9 cellular contexts compared by ENCODE assay signal in the genomic region with DNA sequence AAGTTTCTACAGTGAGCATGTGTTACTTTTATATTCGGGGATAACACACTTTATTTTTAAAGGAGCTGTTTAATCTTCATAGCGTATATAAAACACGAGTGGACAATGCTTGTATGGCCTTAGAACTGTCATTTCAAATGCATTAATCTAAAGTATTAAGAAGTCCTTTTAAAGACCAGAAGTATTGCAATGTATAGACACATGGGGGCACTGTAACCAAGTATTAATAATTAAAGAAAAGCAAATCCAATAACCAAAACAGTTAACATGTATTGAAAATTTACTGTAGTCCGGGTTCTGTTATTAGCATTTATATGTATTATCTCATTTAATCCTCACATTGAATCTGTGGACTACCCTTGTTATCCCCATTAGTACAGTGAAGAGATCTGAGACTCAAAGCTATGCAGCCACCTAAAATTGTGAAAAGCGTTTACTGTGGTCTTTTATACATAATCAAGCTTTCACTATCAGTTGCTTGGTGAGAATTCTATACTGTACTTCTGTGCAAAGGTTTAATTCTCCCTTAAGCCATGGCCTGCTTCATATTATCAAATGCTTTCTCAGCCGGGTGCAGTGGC. TPM values are rescaled to one million over a fixed set of nuclear protein-coding genes. Genes with fewer than 3 reads are reported as not detected.
DNase-seq lines count a peak whose midpoint lies in the region; ATAC-seq, FAIRE-seq and TF ChIP-seq lines count a peak whose summit lies in the region.
"Had no signal": no experiment of that assay in that cellular context is flagged by ENCODE, and none has a peak within 500 bp of the region (broad histone marks: within the 10 kb centered on the region; RNA-seq: fewer than 3 reads in every experiment).

No MANE protein-coding gene starts in this region.

- H3K4me3 ChIP-seq in GM23248 (no peak overlapping the region), kidney epithelial cell (ENCODE audit: low read depth, low read length) (no peak overlapping the region), neuronal stem cell (ENCODE audit: low read length in 2 of 2) (no peak overlapping the region)

- no peaks in the 10 kb centered on the region for H3K79me2 ChIP-seq in GM23248 (ENCODE audit: insufficient read depth)

- H3K14ac ChIP-seq in neuronal stem cell (ENCODE audit: low read length) = no peak overlapping the region

- 38 to 41% methylated on average over 6 of the region's 6 CpGs for WGBS in GM23248 (ENCODE audit: low coverage in 1 of 2, low lambda C conversion rate in 2 of 2, missing lambda C conversion rate in 2 of 2), 2 experiments
- WGBS in neuronal stem cell (ENCODE audit: extremely low coverage in 2 of 2, insufficient read length in 2 of 2, insufficient replicate concordance in 1 of 2), 2 donors = no CpG with 5 or more reads among the region's 6 CpGs

- in situ Hi-C loops in GM23248 (cut with MboI) = no loop called here

- H2AK5ac ChIP-seq in neuronal stem cell (ENCODE audit: low read depth, low read length) = no peak overlapping the region

- DNase-seq in DMS114 treated with DMSO at 0.1 percent for 48 hours (lab: John Stamatoyannopoulos, UW; ENCODE audit: unreplicated experiment) = peak; percentile 18
- DNase-seq in GM23248 = peak; percentile 48
- peak; percentile 18 for DNase-seq in RCC 7860 (ENCODE audit: low spot score)
- DNase-seq in kidney epithelial cell (ENCODE audit: low read depth) = no peak
- DNase-seq in neuronal stem cell (ENCODE audit: low spot score) = no peak
- DNase-seq in stimulated activated CD4-positive, alpha-beta T cell treated with anti-CD3 and anti-CD28 coated beads, Interleukin-1b, Interleukin-23, amount 100 ng/mL, for 48 hours = no peak

- H3K27ac ChIP-seq in GM23248 (no peak overlapping the region), neuronal stem cell (replicated peaks; ENCODE audit: low read length) (no peak overlapping the region)
- H3K27ac ChIP-seq: HL-60 had no signal

- no peaks in the 10 kb centered on the region for H3K9me3 ChIP-seq in GM23248 (ENCODE audit: low read depth)
- H3K9me3 ChIP-seq in neuronal stem cell (replicated peaks in 1 of 2; ENCODE audit: control insufficient read depth in 2 of 2, insufficient read depth in 1 of 2, low read depth in 1 of 2, low read length in 2 of 2) = no peaks in the 10 kb centered on the region

- H3K9ac ChIP-seq in GM23248 (no peak overlapping the region), neuronal stem cell (ENCODE audit: low read depth, low read length, poor library complexity) (no peak overlapping the region)

- H3K27me3 ChIP-seq in GM23248 (replicated peaks; ENCODE audit: insufficient read depth) (no peaks in the 10 kb centered on the region), kidney epithelial cell (ENCODE audit: control insufficient read depth, insufficient read depth, low read length) (no peaks in the 10 kb centered on the region), neuronal stem cell (ENCODE audit: control insufficient read depth in 3 of 3, insufficient read depth in 3 of 3, low read depth in 1 of 3, low read length in 3 of 3) (no peaks in the 10 kb centered on the region)

- no peaks in the 10 kb centered on the region for H3K4me1 ChIP-seq in GM23248 (ENCODE audit: insufficient read depth)
- H3K4me1 ChIP-seq in neuronal stem cell (ENCODE audit: control insufficient read depth in 2 of 2, insufficient read depth in 1 of 2, low read depth in 1 of 2, low read length in 2 of 2) = no peaks in the 10 kb centered on the region

- H3K4me2 ChIP-seq in GM23248 (ENCODE audit: unreplicated experiment) = no peak overlapping the region
- no peak overlapping the region for H3K4me2 ChIP-seq in neuronal stem cell (ENCODE audit: insufficient read depth, low read length, poor library complexity, severe bottlenecking)

- H2BK15ac ChIP-seq in neuronal stem cell (ENCODE audit: low read length) = no peak overlapping the region

- no peak overlapping the region for H2BK120ac ChIP-seq in neuronal stem cell (ENCODE audit: low read depth, low read length)

- no peak overlapping the region for H2BK5ac ChIP-seq in neuronal stem cell (ENCODE audit: low read length)

- H2AFZ ChIP-seq in GM23248 (no peak overlapping the region), neuronal stem cell (ENCODE audit: low read length) (no peak overlapping the region)

- H3K4ac ChIP-seq in neuronal stem cell (ENCODE audit: low read length) = no peak overlapping the region

- H4K8ac ChIP-seq in neuronal stem cell (ENCODE audit: low read depth, low read length) = no peak overlapping the region

- H3K23ac ChIP-seq in neuronal stem cell (ENCODE audit: low read depth, low read length, poor library complexity) = no peak overlapping the region

- H3K36me3 ChIP-seq in GM23248 (ENCODE audit: low read depth) (no peaks in the 10 kb centered on the region), kidney epithelial cell (ENCODE audit: control insufficient read depth, insufficient read depth, low read length) (no peaks in the 10 kb centered on the region), neuronal stem cell (replicated peaks in 1 of 2; ENCODE audit: control insufficient read depth in 2 of 2, insufficient read depth in 2 of 2, low read length in 2 of 2) (no peaks in the 10 kb centered on the region)

- no peaks in the 10 kb centered on the region for H3K9me2 ChIP-seq in GM23248 (ENCODE audit: insufficient read depth)

- no peak overlapping the region for H4K91ac ChIP-seq in neuronal stem cell (ENCODE audit: low read depth, low read length, poor library complexity)

- ATAC-seq in GM19328 (IDR thresholded peaks at IDR 0.05; ENCODE audit: unreplicated experiment) (no peak), HG03108 (IDR thresholded peaks at IDR 0.05; ENCODE audit: unreplicated experiment) (no peak)

- no peak overlapping the region for H3K18ac ChIP-seq in neuronal stem cell (ENCODE audit: low read length)

- H3F3A ChIP-seq in GM23248 (ENCODE audit: insufficient read depth) = no peaks in the 10 kb centered on the region

- H3K79me1 ChIP-seq in neuronal stem cell (ENCODE audit: low read depth, low read length) = no peaks in the 10 kb centered on the region

- FAIRE-seq in RCC 7860 (lab: Jason Lieb, UNC) = peak; percentile 52

- no peaks in the 10 kb centered on the region for H4K20me1 ChIP-seq in GM23248 (ENCODE audit: insufficient read depth)

- TF ChIP-seq CTCF in kidney epithelial cell (IDR thresholded peaks at IDR 0.05; ENCODE audit: insufficient read depth, low read length, poor library complexity, severe bottlenecking) = peak; percentile 26

- no peak overlapping the region for H2BK12ac ChIP-seq in neuronal stem cell (ENCODE audit: low read length)

RNA-seq across cellular contexts. Expression of a gene that starts 10.1 kb away (rescaled TPM):
- not detected in 2 replicates for total RNA-seq in GM23248 (2014; rRNA removed; shearing (Covaris generic))
- polyA plus RNA-seq in GM23248 (2016; fragmentation: Nextera tagmentation; extraction: Ambion mirVana) = not detected in 2 replicates
- 0.08 and 0.21 TPM in 2 replicates for total RNA-seq in kidney epithelial cell
- polyA plus RNA-seq in neuronal stem cell (2013, experiment 1 of 2) = not detected
- polyA plus RNA-seq in neuronal stem cell (2013, experiment 2 of 2) = not detected

Comparison
In these comparisons a context has a peak if more than half of its experiments do, and no peak if none do; other contexts are left out.
1. DNase-seq: peak in DMS114 treated with DMSO at 0.1 percent for 48 hours (single experiment), GM23248 (single experiment) and RCC 7860 (single experiment); none in kidney epithelial cell (single experiment), neuronal stem cell (single experiment) and stimulated activated CD4-positive, alpha-beta T cell treated with anti-CD3 and anti-CD28 coated beads, Interleukin-1b, Interleukin-23, amount 100 ng/mL, for 48 hours (single experiment).